16 cellular contexts compared by ENCODE assay signal in genomic region chr16:86898386-86898785, GRCh38.
A peak's percentile ranks its signal among the peaks of the same experiment; 100 is the strongest.
DNase-seq lines count a peak whose midpoint lies in the region; ATAC-seq and TF ChIP-seq lines count a peak whose summit lies in the region.
"Had no signal": no experiment of that assay in that cellular context is flagged by ENCODE, and none has a peak within 500 bp of the region (broad histone marks: within the 10 kb centered on the region; RNA-seq: fewer than 3 reads in every experiment).

No MANE protein-coding gene starts in this region.

- H3K27ac ChIP-seq in IMR-90 (ENCODE audit: insufficient read depth, low read length) (no peak overlapping the region), RWPE1 (peak overlapping the region; percentile 41; the same call in 1 of the 2 replicates), osteoblast (ENCODE audit: low read depth, low read length) (no peak overlapping the region), testis (no peak overlapping the region)
- H3K27ac ChIP-seq: C4-2B, GM23248 had no signal

- no peak overlapping the region for H3K9ac ChIP-seq in IMR-90 (ENCODE audit: low read depth, low read length)
- H3K9ac ChIP-seq: GM23248 had no signal

- DNase-seq in IMR-90 (no peak), RWPE1 (ENCODE audit: low spot score) (no peak), chondrocyte (ENCODE audit: low spot score) (no peak), osteoblast (ENCODE audit: insufficient read length, low spot score, missing footprints) (no peak), NOMO-1 treated with dmso at 0.1 percent for 144 hours (lab: John Stamatoyannopoulos, UW; ENCODE audit: unreplicated experiment) (no peak), testis (no peak), KBM-7 (no peak)
- DNase-seq: ACHN; AML-193; Caco-2; CD4-positive, alpha-beta T cell; GM23248; HCEC 1CT had no signal

- peak overlapping the region; percentile 40; the same call in 1 of the 3 replicates for H2BK15ac ChIP-seq in IMR-90 (ENCODE audit: low read depth, low read length)

- H2BK120ac ChIP-seq in IMR-90 (ENCODE audit: low read depth, low read length) = no peak overlapping the region

- H3K9me3 Mint-ChIP-seq in chondrocyte (ENCODE audit: low read depth) (no peaks in the 10 kb centered on the region), nephron (no peaks in the 10 kb centered on the region)
- H3K9me3 Mint-ChIP-seq: CD4-positive, alpha-beta T cell had no signal

- H3K79me1 ChIP-seq in IMR-90 (ENCODE audit: low read depth in 1 of 2, low read length in 2 of 2) = no peaks in the 10 kb centered on the region

- H4K91ac ChIP-seq in IMR-90 (ENCODE audit: insufficient read depth, low read depth, low read length) = no peak overlapping the region

- WGBS in IMR-90 (ENCODE audit: extremely low coverage in 2 of 2, insufficient read length in 1 of 2), 2 experiments = 90% methylated on average over 2 of the region's 5 CpGs; no CpG with 5 or more reads in 1 of the 2 experiments
- WGBS in testis, 2 donors = 86 to 91% methylated on average over 5 of the region's 5 CpGs

- no peak overlapping the region; the same call in 1 of the 2 replicates for H2AK5ac ChIP-seq in IMR-90 (ENCODE audit: low read depth, low read length)

- H3K4me2 ChIP-seq in IMR-90 (ENCODE audit: low read depth, low read length) = no peak overlapping the region
- H3K4me2 ChIP-seq in osteoblast (ENCODE audit: insufficient read depth, low read length) = no peak overlapping the region

- H3K36me3 Mint-ChIP-seq in chondrocyte (ENCODE audit: low read depth) (no peaks in the 10 kb centered on the region), nephron (ENCODE audit: low read depth) (peaks cover 6% of the 10 kb centered on the region)

- in situ Hi-C loops in IMR-90 (cut with MboI; ENCODE audit: low sequenced_read_pairs) = no loop called here
- in situ Hi-C loops in KBM-7 (cut with MboI; ENCODE audit: low pct_unique_long_range_greater_than_20kb, low sequenced_read_pairs) = no loop called here

- H4K5ac ChIP-seq in IMR-90 (ENCODE audit: low read depth, low read length) = no peak overlapping the region

- no peaks in the 10 kb centered on the region for H3K27me3 Mint-ChIP-seq in chondrocyte (ENCODE audit: low read depth)
- peaks cover 51% of the 10 kb centered on the region for H3K27me3 Mint-ChIP-seq in nephron (ENCODE audit: low read depth)

- H3K27ac Mint-ChIP-seq in chondrocyte (ENCODE audit: unreplicated experiment) (peak overlapping the region; percentile 71), nephron (peak overlapping the region in 2 of 3 experiments; percentile 9 to 57)
- H3K27ac Mint-ChIP-seq: CD4-positive, alpha-beta T cell; IgD-negative memory B cell had no signal

- H2BK5ac ChIP-seq in IMR-90 (ENCODE audit: low read depth, low read length, poor library complexity, severe bottlenecking) = no peak overlapping the region

- peak overlapping the region; percentile 65 for H3K14ac ChIP-seq in IMR-90 (replicated peaks; ENCODE audit: low read depth, low read length)

- POLR2A ChIA-PET in IMR-90 (lab: Charles Lee; ENCODE audit: unreplicated experiment) = no interaction called here
- POLR2A ChIA-PET in RWPE1 (lab: Yijun Ruan, JAX; ENCODE audit: low non-redundant PET) = no interaction called here

- H2AK9ac ChIP-seq in IMR-90 (replicated peaks; ENCODE audit: low read depth, low read length, poor library complexity) = no peak overlapping the region

- no peak for ATAC-seq in IMR-90 (ENCODE audit: low read depth)

- peak overlapping the region; percentile 15; the same call in 1 of the 2 replicates for H2BK20ac ChIP-seq in IMR-90 (ENCODE audit: low read depth, low read length)

- H3K4me3 ChIP-seq in IMR-90 (ENCODE audit: insufficient read depth, low read depth, low read length) (no peak overlapping the region), osteoblast (ENCODE audit: insufficient read depth, low read length) (no peak overlapping the region), testis (no peak overlapping the region)
- H3K4me3 ChIP-seq: GM23248 had no signal

- intact Hi-C loops in IMR-90 (cut with micrococcal nuclease) = no loop called here
- intact Hi-C loops in testis (cut with DNase I; ENCODE audit: low total_unique reads) = no loop called here

- H3K23ac ChIP-seq in IMR-90 (ENCODE audit: low read depth, low read length) = no peak overlapping the region

- H3K4me1 ChIP-seq in IMR-90 (ENCODE audit: control insufficient read depth, insufficient read depth, low read length) = peaks cover 11% of the 10 kb centered on the region; the same call in 1 of the 2 replicates
- peaks cover 14% of the 10 kb centered on the region for H3K4me1 ChIP-seq in osteoblast (ENCODE audit: insufficient read depth, low read length)
- no peaks in the 10 kb centered on the region for H3K4me1 ChIP-seq in testis
- H3K4me1 ChIP-seq: Caco-2 had no signal

- dilution Hi-C loops in IMR-90 (cut with HindIII; ENCODE audit: low sequenced_read_pairs, unreplicated experiment) = no loop called here

- no peaks in the 10 kb centered on the region for H3K79me2 ChIP-seq in osteoblast (ENCODE audit: insufficient read depth, low read length)

- H3K9me1 ChIP-seq in IMR-90 (ENCODE audit: insufficient read depth, low read length) = peaks cover 18% of the 10 kb centered on the region; the same call in 1 of the 2 replicates

- H3K18ac ChIP-seq in IMR-90 (ENCODE audit: low read depth, low read length) = no peak overlapping the region

- CTCF ChIA-PET in IMR-90 (lab: Yijun Ruan, JAX) = interaction anchor here (1.1 kb wide), 1 partner anchor 15 kb away, joined by 3 read pairs; no protein-coding TSS in a partner anchor
- CTCF ChIA-PET in RWPE1 (lab: Yijun Ruan, JAX) = interaction anchor here (0.5 kb wide), 1 partner anchor 572 kb away, joined by 3 read pairs; no protein-coding TSS in a partner anchor

- TF ChIP-seq POLR2A in IMR-90 (IDR thresholded peaks at IDR 0.05; ENCODE audit: low read depth, low read length) = no peak
- TF ChIP-seq POLR2A in testis (IDR thresholded peaks at IDR 0.05) = no peak

- no peak for TF ChIP-seq RAD21 in IMR-90 (IDR thresholded peaks at IDR 0.05; ENCODE audit: low read length)

- H3K4me1 Mint-ChIP-seq in chondrocyte (ENCODE audit: low read depth) = peaks cover 40% of the 10 kb centered on the region
- peaks cover 51% of the 10 kb centered on the region for H3K4me1 Mint-ChIP-seq in nephron
- H3K4me1 Mint-ChIP-seq: IgD-negative memory B cell had no signal

- H2AFZ ChIP-seq in IMR-90 (replicated peaks; ENCODE audit: low read length, poor library complexity) (no peak overlapping the region), osteoblast (ENCODE audit: low read length) (no peak overlapping the region)
- H2AFZ ChIP-seq: GM23248 had no signal

- peak overlapping the region; percentile 15; the same call in 1 of the 2 replicates for H3K4ac ChIP-seq in IMR-90 (ENCODE audit: low read depth, low read length)

- no peak for TF ChIP-seq CTCF in IMR-90 (conservative IDR thresholded peaks at IDR 0.05; ENCODE audit: low read depth, low read length)
- no peak for TF ChIP-seq CTCF in RWPE1 (conservative IDR thresholded peaks at IDR 0.05; ENCODE audit: low read depth)
- TF ChIP-seq CTCF in chondrocyte (IDR thresholded peaks at IDR 0.05) = no peak
- no peak for TF ChIP-seq CTCF in nephron (IDR thresholded peaks at IDR 0.05; ENCODE audit: unreplicated experiment in 3 of 3)
- no peak for TF ChIP-seq CTCF in osteoblast (IDR thresholded peaks at IDR 0.05; ENCODE audit: extremely low read depth, low read depth, low read length)
- no peak for TF ChIP-seq CTCF in testis (IDR thresholded peaks at IDR 0.05)

- H3K27me3 ChIP-seq in IMR-90 (ENCODE audit: control insufficient read depth, insufficient read depth, low read length) (no peaks in the 10 kb centered on the region), osteoblast (ENCODE audit: insufficient read depth, low read length) (no peaks in the 10 kb centered on the region), testis (no peaks in the 10 kb centered on the region)

- H3K36me3 ChIP-seq in IMR-90 (ENCODE audit: control insufficient read depth, insufficient read depth, low read length) (no peaks in the 10 kb centered on the region), osteoblast (ENCODE audit: insufficient read depth, low read length) (no peaks in the 10 kb centered on the region), testis (ENCODE audit: low read depth, missing control alignments) (no peaks in the 10 kb centered on the region)

- no peak overlapping the region for H3K4me3 Mint-ChIP-seq in chondrocyte (ENCODE audit: unreplicated experiment)
- H3K4me3 Mint-ChIP-seq in nephron = no peak overlapping the region
- H3K4me3 Mint-ChIP-seq: CD4-positive, alpha-beta T cell; IgD-negative memory B cell had no signal

- H4K8ac ChIP-seq in IMR-90 (ENCODE audit: low read depth in 2 of 2, low read length in 2 of 2) = no peak overlapping the region

- H3K9me3 ChIP-seq in IMR-90 (ENCODE audit: control insufficient read depth, insufficient read depth, low read length) (no peaks in the 10 kb centered on the region), osteoblast (ENCODE audit: low read depth, low read length) (no peaks in the 10 kb centered on the region), testis (no peaks in the 10 kb centered on the region)
- H3K9me3 ChIP-seq: Caco-2 had no signal

- H4K20me1 ChIP-seq in IMR-90 (ENCODE audit: insufficient read depth, low read length) = no peaks in the 10 kb centered on the region
- no peaks in the 10 kb centered on the region for H4K20me1 ChIP-seq in osteoblast (ENCODE audit: insufficient read depth, low read length)

- H3K56ac ChIP-seq in IMR-90 (ENCODE audit: extremely low read depth, insufficient read depth, low read length) = no peak overlapping the region

- BruUV-seq in IMR-90 (replicated peaks; lab: Mats Ljungman, UMichigan) = no TSS peak

TF ChIP-seq in IMR-90, 13 proteins besides CTCF, POLR2A, EP300 and RAD21 (continues in another document):
- TF ChIP-seq BHLHE40 (IDR thresholded peaks at IDR 0.05; ENCODE audit: low read depth, low read length) = no peak
- no peak for TF ChIP-seq RCOR1 (IDR thresholded peaks at IDR 0.05; ENCODE audit: insufficient replicate concordance, low read length)
- TF ChIP-seq MAFK (IDR thresholded peaks at IDR 0.05; ENCODE audit: low read depth, low read length) = no peak
- TF ChIP-seq USF2 (IDR thresholded peaks at IDR 0.05; ENCODE audit: low read depth, low read length) = no peak
- TF ChIP-seq SMC3 (IDR thresholded peaks at IDR 0.05; ENCODE audit: low read depth, low read length) = no peak
- TF ChIP-seq MAZ (IDR thresholded peaks at IDR 0.05; ENCODE audit: borderline replicate concordance, low read depth, low read length) = no peak
- TF ChIP-seq FOS (IDR thresholded peaks at IDR 0.05; ENCODE audit: low read depth, low read length) = no peak
- no peak for TF ChIP-seq CHD1 (IDR thresholded peaks at IDR 0.05; ENCODE audit: low read depth, low read length)
- no peak for TF ChIP-seq MXI1 (IDR thresholded peaks at IDR 0.05; ENCODE audit: borderline replicate concordance, low read depth, low read length)
- TF ChIP-seq NFE2L2 (IDR thresholded peaks at IDR 0.05; ENCODE audit: low read depth, low read length) = no peak
